In genomic region chr22:31340765-31341247, GRCh38 we compare ENCODE assay signal across 21 cellular contexts. TPM values are rescaled to one million over a fixed set of nuclear protein-coding genes. Genes with fewer than 3 reads are reported as not detected.
DNase-seq lines count a peak whose midpoint lies in the region; ATAC-seq and TF ChIP-seq lines count a peak whose summit lies in the region.
"Had no signal": no experiment of that assay in that cellular context is flagged by ENCODE, and none has a peak within 500 bp of the region (broad histone marks: within the 10 kb centered on the region; RNA-seq: fewer than 3 reads in every experiment).

No MANE protein-coding gene starts in this region.

- ATAC-seq in DND-41 (ENCODE audit: insufficient read depth, low read depth): no peak
- no peak for ATAC-seq in HG03139 (IDR thresholded peaks at IDR 0.05; ENCODE audit: unreplicated experiment)
- no peak for ATAC-seq in HG03520 (IDR thresholded peaks at IDR 0.05; ENCODE audit: unreplicated experiment)
- ATAC-seq: HCT116, left ventricle myocardium superior had no signal

- H3K79me2 ChIP-seq in DND-41 (ENCODE audit: insufficient read depth, low read length) (peaks cover 93% of the 10 kb centered on the region), neural progenitor cell (ENCODE audit: low read depth) (peaks cover 99% of the 10 kb centered on the region)

- H2AFZ ChIP-seq in DND-41 (ENCODE audit: low read depth, low read length) (no peak overlapping the region), neural progenitor cell (replicated peaks) (no peak overlapping the region)

- no peak for TF ChIP-seq POLR2A in breast epithelium (IDR thresholded peaks at IDR 0.05)

- peaks cover 52% of the 10 kb centered on the region for H3K4me1 Mint-ChIP-seq in activated CD4-positive, alpha-beta T cell treated with anti-CD3 and anti-CD28 coated beads, Interleukin-2, amount 10 ng/mL, durations not matched to agents 24 days and 14 days
- H3K4me1 Mint-ChIP-seq in neural progenitor cell: peaks cover 59% of the 10 kb centered on the region

- H3K9me3 ChIP-seq in DND-41 (ENCODE audit: insufficient read depth, low read length, severe bottlenecking): no peaks in the 10 kb centered on the region
- H3K9me3 ChIP-seq in breast epithelium: no peaks in the 10 kb centered on the region
- no peaks in the 10 kb centered on the region for H3K9me3 ChIP-seq in neural progenitor cell (ENCODE audit: low read depth)
- H3K9me3 ChIP-seq: adrenal gland, sigmoid colon, SJSA1 had no signal

- no peak overlapping the region for H3K27ac ChIP-seq in DND-41 (ENCODE audit: low read length)
- H3K27ac ChIP-seq in breast epithelium: peak overlapping the region; percentile 93
- no peak overlapping the region for H3K27ac ChIP-seq in neural progenitor cell
- H3K27ac ChIP-seq: SJSA1 had no signal

- no peak overlapping the region for H3K27ac Mint-ChIP-seq in activated CD4-positive, alpha-beta T cell treated with anti-CD3 and anti-CD28 coated beads, Interleukin-2, amount 10 ng/mL, durations not matched to agents 24 days and 14 days
- peak overlapping the region; percentile 60 for H3K27ac Mint-ChIP-seq in neural progenitor cell

- no peaks in the 10 kb centered on the region for H3K27me3 Mint-ChIP-seq in activated CD4-positive, alpha-beta T cell treated with anti-CD3 and anti-CD28 coated beads, Interleukin-2, amount 10 ng/mL, durations not matched to agents 24 days and 14 days
- H3K27me3 Mint-ChIP-seq in neural progenitor cell (ENCODE audit: insufficient read depth, low read depth): peaks cover 5% of the 10 kb centered on the region

- peaks cover 30% of the 10 kb centered on the region for H3F3A ChIP-seq in neural progenitor cell (ENCODE audit: low read depth)

- H4K20me1 ChIP-seq in DND-41 (ENCODE audit: insufficient read depth, low read length) (peaks cover 93% of the 10 kb centered on the region), neural progenitor cell (ENCODE audit: low read depth) (peaks cover 71% of the 10 kb centered on the region)

- peak overlapping the region; percentile 37 for H3K4me3 Mint-ChIP-seq in activated CD4-positive, alpha-beta T cell treated with anti-CD3 and anti-CD28 coated beads, Interleukin-2, amount 10 ng/mL, durations not matched to agents 24 days and 14 days
- H3K4me3 Mint-ChIP-seq in neural progenitor cell: peak overlapping the region; percentile 72

- H3K36me3 ChIP-seq in DND-41 (ENCODE audit: insufficient read depth, low read length) (peaks cover 94% of the 10 kb centered on the region), breast epithelium (no peaks in the 10 kb centered on the region), neural progenitor cell (no peaks in the 10 kb centered on the region)

- H3K9ac ChIP-seq in DND-41 (ENCODE audit: low read depth, low read length) (no peak overlapping the region), neural progenitor cell (peak overlapping the region; percentile 4)

- H3K4me2 ChIP-seq in DND-41 (ENCODE audit: insufficient read depth, low read length) (peak overlapping the region; percentile 97; the same call in 1 of the 2 replicates), neural progenitor cell (no peak overlapping the region)

- H3K36me3 Mint-ChIP-seq in activated CD4-positive, alpha-beta T cell treated with anti-CD3 and anti-CD28 coated beads, Interleukin-2, amount 10 ng/mL, durations not matched to agents 24 days and 14 days (ENCODE audit: low read depth): peaks cover 73% of the 10 kb centered on the region
- H3K36me3 Mint-ChIP-seq in neural progenitor cell: peaks cover 28% of the 10 kb centered on the region

- no peaks in the 10 kb centered on the region for H3K27me3 ChIP-seq in DND-41 (ENCODE audit: insufficient read depth, low read length, poor library complexity)
- H3K27me3 ChIP-seq in breast epithelium: no peaks in the 10 kb centered on the region
- H3K27me3 ChIP-seq in neural progenitor cell: no peaks in the 10 kb centered on the region
- H3K27me3 ChIP-seq: adrenal gland, sigmoid colon, SJSA1 had no signal

- 0 out of 4 replicates have a peak overlapping the region, but pooled peaks of 1 of the 2 experiments have one; percentile 15 for H3K4me3 ChIP-seq in DND-41 (ENCODE audit: low read depth in 1 of 2, low read length in 2 of 2)
- H3K4me3 ChIP-seq in breast epithelium: no peak overlapping the region
- H3K4me3 ChIP-seq in neural progenitor cell: no peak overlapping the region
- H3K4me3 ChIP-seq: adrenal gland, sigmoid colon, SJSA1 had no signal

- TF ChIP-seq CTCF in DND-41 (IDR thresholded peaks at IDR 0.05; ENCODE audit: borderline replicate concordance, extremely low read depth, low read length, poor library complexity, severe bottlenecking) (no peak), breast epithelium (IDR thresholded peaks at IDR 0.05) (no peak), neural progenitor cell (IDR thresholded peaks at IDR 0.05) (no peak)

- H3K4me1 ChIP-seq in DND-41 (ENCODE audit: insufficient read depth, low read length) (peaks cover 72% of the 10 kb centered on the region), breast epithelium (peaks cover 0 to 32% of the 10 kb centered on the region in 2 donors), neural progenitor cell (peaks cover 61% of the 10 kb centered on the region)

- intact Hi-C loops in activated CD4-positive, alpha-beta T cell treated with anti-CD3 and anti-CD28 coated beads, Interleukin-2, amount 10 ng/mL, durations not matched to agents 24 days and 14 days (cut with micrococcal nuclease): loop anchor here (10.0 kb wide), 1 partner anchor 256 kb away; the partner anchor contains the start of gene SMTN
- intact Hi-C loops in breast epithelium (cut with DNase I; ENCODE audit: low total_unique reads): no loop called here

- no peak for DNase-seq in activated CD4-positive, alpha-beta T cell treated with anti-CD3 and anti-CD28 coated beads, Interleukin-2, amount 10 ng/mL, durations not matched to agents 24 days and 14 days
- no peak for DNase-seq in activated CD4-positive, alpha-beta T cell treated with anti-CD3 and anti-CD28 coated beads, Interleukin-2, amount 50 U/mL, for 48 hours
- no peak for DNase-seq in DND-41
- no peak for DNase-seq in breast epithelium (ENCODE audit: low spot score in 2 of 2)
- DNase-seq in neural progenitor cell (ENCODE audit: low spot score): no peak
- no peak for DNase-seq in NCI-H1694 (lab: John Stamatoyannopoulos, UW)
- DNase-seq: activated CD8-positive, alpha-beta memory T cell treated with anti-CD3 and anti-CD28 coated beads, Interleukin-2, amount 50 U/mL, for 48 hours; cerebellar nuclear complex; foreskin fibroblast; GDM1; left ventricle myocardium superior; MV-4-11; NCI-H2081 treated with DMSO at 0.1 percent for 48 hours; NCI-H526 treated with DMSO at 0.1 percent for 48 hours; sigmoid colon; stimulated activated CD8-positive, alpha-beta memory T cell treated with anti-CD3 and anti-CD28 coated beads, Interleukin-4, amount 100 ng/mL, for 48 hours had no signal

- no peaks in the 10 kb centered on the region for H3K9me3 Mint-ChIP-seq in activated CD4-positive, alpha-beta T cell treated with anti-CD3 and anti-CD28 coated beads, Interleukin-2, amount 10 ng/mL, durations not matched to agents 24 days and 14 days
- no peaks in the 10 kb centered on the region for H3K9me3 Mint-ChIP-seq in neural progenitor cell

RNA-seq across cellular contexts. Expression of gene PATZ1, which starts 5.3 kb away (rescaled TPM):
- total RNA-seq in activated CD4-positive, alpha-beta T cell treated with anti-CD3 and anti-CD28 coated beads, Interleukin-2, amount 10 ng/mL, durations not matched to agents 24 days and 14 days: 33.8 and 34.7 TPM in 2 replicates
- 10 to 100 TPM; 15.4 to 49.6 (median 40.6) TPM for total RNA-seq in breast epithelium
- 28.6 and 55.3 TPM in 2 replicates for total RNA-seq in neural progenitor cell (ENCODE audit: low replicate concordance)

RNA-seq across cellular contexts. Expression of gene PIK3IP1, which starts 48.5 kb away (rescaled TPM):
- 12.4 TPM in 2 replicates for total RNA-seq in activated CD4-positive, alpha-beta T cell treated with anti-CD3 and anti-CD28 coated beads, Interleukin-2, amount 10 ng/mL, durations not matched to agents 24 days and 14 days
- total RNA-seq in breast epithelium (100 to 1,000 TPM in 1 of 3 donors, 10 to 100 TPM in 2; 43.3 to 109 (median 72.5) TPM), neural progenitor cell (ENCODE audit: low replicate concordance) (4.5 and 4.7 TPM in 2 replicates)

RNA-seq across cellular contexts. Expression of gene DRG1, which starts 58.6 kb away (rescaled TPM):
- 114 and 117 TPM in 2 replicates for total RNA-seq in activated CD4-positive, alpha-beta T cell treated with anti-CD3 and anti-CD28 coated beads, Interleukin-2, amount 10 ng/mL, durations not matched to agents 24 days and 14 days
- total RNA-seq in breast epithelium (10 to 100 TPM; 62.3 to 80.3 (median 74.9) TPM), neural progenitor cell (ENCODE audit: low replicate concordance) (70.9 and 78.9 TPM in 2 replicates)

Comparison
In these comparisons a context has a peak if more than half of its experiments do, and no peak if none do; other contexts are left out.
1. H3K27ac ChIP-seq: peak in breast epithelium (2 of 2); none in DND-41 (single experiment) and neural progenitor cell (single experiment).